Comparison of ENCODE assay signal across 8 cellular contexts in the genomic region with DNA sequence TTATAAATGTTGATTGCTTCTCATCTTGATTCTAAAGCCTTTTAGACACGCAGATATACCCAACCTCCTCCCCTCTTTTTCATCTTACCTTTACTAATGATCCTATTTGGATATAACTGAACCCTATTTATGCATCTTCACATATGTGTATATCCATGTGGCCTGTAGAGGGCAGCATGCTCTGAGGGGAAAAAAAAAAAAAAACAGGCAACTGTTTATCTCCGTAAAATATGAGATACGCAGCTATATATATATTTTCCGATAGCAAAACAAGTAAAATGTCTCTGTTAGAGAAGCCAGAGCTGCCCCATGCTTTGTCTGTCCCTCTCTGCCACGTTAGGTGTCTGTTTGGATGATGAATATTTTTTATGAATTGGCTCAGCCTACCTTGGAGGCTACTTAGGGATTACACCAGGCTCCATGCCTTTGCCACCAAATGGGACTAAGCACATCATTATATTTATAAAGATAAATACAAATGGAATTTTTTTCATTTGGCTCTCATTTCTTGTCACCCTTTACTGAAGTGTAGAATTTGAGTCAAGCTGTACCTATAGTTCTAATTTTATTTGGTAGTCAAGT.
DNase-seq lines count a peak whose midpoint lies in the region; ATAC-seq and TF ChIP-seq lines count a peak whose summit lies in the region.

No MANE protein-coding gene starts in this region.

- H3K27me3 ChIP-seq in RWPE2 (ENCODE audit: insufficient read depth, poor library complexity, severe bottlenecking) (no peaks in the 10 kb centered on the region), esophagus muscularis mucosa (no peaks in the 10 kb centered on the region)

- ATAC-seq in GM21381 (IDR thresholded peaks at IDR 0.05; ENCODE audit: unreplicated experiment) = peak; percentile 59
- peak; percentile 21; the same call in 1 of the 3 replicates for ATAC-seq in RWPE2 (ENCODE audit: low read depth)
- peak; percentile 59 for ATAC-seq in omental fat pad (ENCODE audit: low FRiP score)

- no peak overlapping the region for H3K27ac ChIP-seq in RWPE2 (ENCODE audit: poor library complexity, severe bottlenecking)
- no peak overlapping the region for H3K27ac ChIP-seq in esophagus muscularis mucosa (replicated peaks in 1 of 4)

- DNase-seq in DMS53 treated with DMSO at 0.1 percent for 48 hours (lab: John Stamatoyannopoulos, UW; ENCODE audit: unreplicated experiment) (peak; percentile 71), Kasumi-1 (lab: John Stamatoyannopoulos, UW) (peak; percentile 33 to 62), RWPE2 (ENCODE audit: low spot score) (no peak), esophagus muscularis mucosa (ENCODE audit: extremely low spot score) (no peak), omental fat pad (ENCODE audit: low spot score) (no peak), UCSD-AML1 (lab: John Stamatoyannopoulos, UW; ENCODE audit: unreplicated experiment) (no peak)
- no peak for DNase-seq in activated CD8-positive, alpha-beta memory T cell treated with anti-CD3 and anti-CD28 coated beads, Interleukin-2, amount 50 U/mL, for 4 hours

- peak; percentile 91 for TF ChIP-seq CTCF in RWPE2 (IDR thresholded peaks at IDR 0.05; ENCODE audit: poor library complexity, severe bottlenecking)
- peak; percentile 51 to 81 (median 62) for TF ChIP-seq CTCF in esophagus muscularis mucosa (IDR thresholded peaks at IDR 0.05)
- no peak for TF ChIP-seq CTCF in omental fat pad (IDR thresholded peaks at IDR 0.05)

- H3K4me1 ChIP-seq in RWPE2 (ENCODE audit: insufficient read depth, poor library complexity, severe bottlenecking) = no peaks in the 10 kb centered on the region
- H3K4me1 ChIP-seq in esophagus muscularis mucosa = peaks cover 0 to 12% (median 4%) of the 10 kb centered on the region in 4 donors

- 8% methylated on average over 5 of the region's 5 CpGs for WGBS in esophagus muscularis mucosa

- intact Hi-C loops in esophagus muscularis mucosa (cut with DNase I) = loop anchor here (10.0 kb wide), 2 partner anchors 545 to 795 kb away; a partner anchor contains a TSS

- no peaks in the 10 kb centered on the region for H3K9me3 ChIP-seq in RWPE2 (ENCODE audit: severe bottlenecking)
- no peaks in the 10 kb centered on the region for H3K9me3 ChIP-seq in esophagus muscularis mucosa

- no peak for TF ChIP-seq EP300 in esophagus muscularis mucosa (IDR thresholded peaks at IDR 0.05)

- no peaks in the 10 kb centered on the region for H3K36me3 ChIP-seq in RWPE2 (ENCODE audit: low read depth)
- H3K36me3 ChIP-seq in esophagus muscularis mucosa = no peaks in the 10 kb centered on the region

- H3K4me3 ChIP-seq in RWPE2 (ENCODE audit: severe bottlenecking) (no peak overlapping the region), esophagus muscularis mucosa (peak overlapping the region; percentile 26 to 43 (median 34))

- no peak for TF ChIP-seq POLR2A in esophagus muscularis mucosa (IDR thresholded peaks at IDR 0.05; ENCODE audit: low read depth)

Comparison
In these comparisons a context has a peak if more than half of its experiments do, and no peak if none do; other contexts are left out.
1. DNase-seq: peak in DMS53 treated with DMSO at 0.1 percent for 48 hours (single experiment) and Kasumi-1 (2 of 2); none in RWPE2 (single experiment), esophagus muscularis mucosa (single experiment), omental fat pad (single experiment), UCSD-AML1 (single experiment) and activated CD8-positive, alpha-beta memory T cell treated with anti-CD3 and anti-CD28 coated beads, Interleukin-2, amount 50 U/mL, for 4 hours (single experiment).
2. CTCF ChIP-seq: peak in RWPE2 (single experiment) and esophagus muscularis mucosa (3 of 3); none in omental fat pad (0 of 3).
3. Peak in every context shown above with its lines, with median percentiles within 50 percentile points of each other: ATAC-seq.